In genomic region chr7:75804705-75805104, GRCh38 we compare ENCODE assay signal across 12 cellular contexts. TPM values are rescaled to one million over a fixed set of nuclear protein-coding genes. Genes with fewer than 3 reads are reported as not detected.
"Had no signal": no experiment of that assay in that cellular context is flagged by ENCODE, and none has a peak within 500 bp of the region (broad histone marks: within the 10 kb centered on the region; RNA-seq: fewer than 3 reads in every experiment).

No MANE protein-coding gene starts in this region.

- FAIRE-seq: H1, H54 had no signal

- H3K4me2 ChIP-seq: GM23338 had no signal

- H3K9ac ChIP-seq: GM23248 had no signal

- DNase-seq: GM23248, GOT3, H7, H9, HCEC 1CT, HFFc6 had no signal

- ATAC-seq: GM23338, HCT116 had no signal

- H3K4me1 ChIP-seq: HAP-1 had no signal

- H3K36me3 ChIP-seq: HAP-1 had no signal

- H3K27ac ChIP-seq: GM23248 had no signal

- H3K4me3 ChIP-seq: GM23248, GM23338, HAP-1 had no signal

- H2AFZ ChIP-seq: GM23248, GM23338 had no signal

RNA-seq across cellular contexts. Expression of gene CCL24, which starts 8.9 kb away (rescaled TPM):
- total RNA-seq: GM23248, GM23338, H1, H4, H7, H9, HFFc6 had no signal
- polyA plus RNA-seq: GM23248, GM23338, H1 had no signal

RNA-seq across cellular contexts. Expression of gene CCL26, which starts 32.7 kb away (rescaled TPM):
- total RNA-seq: GM23248 had no signal
